9 cellular contexts compared by ENCODE assay signal in genomic region chr17:40551091-40551873, GRCh38. TPM values are rescaled to one million over a fixed set of nuclear protein-coding genes. Genes with fewer than 3 reads are reported as not detected.
DNase-seq lines count a peak whose midpoint lies in the region; ATAC-seq lines count a peak whose summit lies in the region.
"Had no signal": no experiment of that assay in that cellular context is flagged by ENCODE, and none has a peak within 500 bp of the region (broad histone marks: within the 10 kb centered on the region; RNA-seq: fewer than 3 reads in every experiment).

No MANE protein-coding gene starts in this region.

- H3K9me3 ChIP-seq in neuronal stem cell (replicated peaks in 1 of 2; ENCODE audit: control insufficient read depth in 2 of 2, insufficient read depth in 1 of 2, low read depth in 1 of 2, low read length in 2 of 2): no peaks in the 10 kb centered on the region

- ATAC-seq in left ventricle myocardium superior (peak; percentile 72), GM21367 (IDR thresholded peaks at IDR 0.05; ENCODE audit: unreplicated experiment) (no peak)
- no peak for ATAC-seq in stimulated activated naive CD8-positive, alpha-beta T cell treated with anti-CD3 and anti-CD28 coated beads, Interleukin-15, Interleukin-2, amounts not matched to agents 100 U/mL and 50 U/mL, for 24 hours

- no peak overlapping the region for H2AFZ ChIP-seq in neuronal stem cell (ENCODE audit: low read length)

- H3K27me3 ChIP-seq in neuronal stem cell (ENCODE audit: control insufficient read depth in 3 of 3, insufficient read depth in 3 of 3, low read depth in 1 of 3, low read length in 3 of 3): no peaks in the 10 kb centered on the region

- H2BK12ac ChIP-seq in neuronal stem cell (ENCODE audit: low read length): no peak overlapping the region

- no peak overlapping the region for H2BK15ac ChIP-seq in neuronal stem cell (ENCODE audit: low read length)

- intact Hi-C loops in left ventricle myocardium superior (cut with micrococcal nuclease): no loop called here

- H3K9ac ChIP-seq in neuronal stem cell (ENCODE audit: low read depth, low read length, poor library complexity): no peak overlapping the region

- H2BK5ac ChIP-seq in neuronal stem cell (ENCODE audit: low read length): no peak overlapping the region

- no peaks in the 10 kb centered on the region for H3K36me3 ChIP-seq in neuronal stem cell (replicated peaks in 1 of 2; ENCODE audit: control insufficient read depth in 2 of 2, insufficient read depth in 2 of 2, low read length in 2 of 2)

- H3K14ac ChIP-seq in neuronal stem cell (ENCODE audit: low read length): no peak overlapping the region

- H3K4ac ChIP-seq in neuronal stem cell (ENCODE audit: low read length): no peak overlapping the region

- DNase-seq in HS-27A (ENCODE audit: low read depth) (peak; percentile 58), left ventricle myocardium superior (peak; percentile 79), nucleus accumbens (lab: John Stamatoyannopoulos, UW) (no peak), neuronal stem cell (ENCODE audit: low spot score) (no peak), foreskin melanocyte (no peak)
- peak; percentile 38 to 39 for DNase-seq in activated T-cell treated with anti-CD3 and anti-CD28 coated beads, Interleukin-2, amount 50 U/mL, for 48 hours
- DNase-seq in stimulated activated naive CD8-positive, alpha-beta T cell treated with anti-CD3 and anti-CD28 coated beads, Interleukin-15, Interleukin-2, amounts not matched to agents 100 U/mL and 50 U/mL, for 24 hours: peak; percentile 22
- DNase-seq: NCI-H1694 had no signal

- H3K27ac ChIP-seq in neuronal stem cell (replicated peaks; ENCODE audit: low read length): no peak overlapping the region

- H4K91ac ChIP-seq in neuronal stem cell (ENCODE audit: low read depth, low read length, poor library complexity): no peak overlapping the region

- H3K4me1 ChIP-seq in neuronal stem cell (ENCODE audit: control insufficient read depth in 2 of 2, insufficient read depth in 1 of 2, low read depth in 1 of 2, low read length in 2 of 2): peaks cover 19 to 25% of the 10 kb centered on the region in 2 donors

- H3K18ac ChIP-seq in neuronal stem cell (ENCODE audit: low read length): no peak overlapping the region

- H2AK5ac ChIP-seq in neuronal stem cell (ENCODE audit: low read depth, low read length): no peak overlapping the region

- no peak overlapping the region for H4K8ac ChIP-seq in neuronal stem cell (ENCODE audit: low read depth, low read length)

- no peaks in the 10 kb centered on the region for H3K79me1 ChIP-seq in neuronal stem cell (ENCODE audit: low read depth, low read length)

- H3K23ac ChIP-seq in neuronal stem cell (ENCODE audit: low read depth, low read length, poor library complexity): no peak overlapping the region

- no peak overlapping the region for H3K4me2 ChIP-seq in neuronal stem cell (ENCODE audit: insufficient read depth, low read length, poor library complexity, severe bottlenecking)

- no CpG with 5 or more reads among the region's 6 CpGs for WGBS in neuronal stem cell (ENCODE audit: extremely low coverage in 2 of 2, insufficient read length in 2 of 2, insufficient replicate concordance in 1 of 2), 2 donors

- H3K4me3 ChIP-seq in neuronal stem cell (ENCODE audit: low read length in 2 of 2): no peak overlapping the region

- H2BK120ac ChIP-seq in neuronal stem cell (ENCODE audit: low read depth, low read length): no peak overlapping the region

RNA-seq across cellular contexts. Expression of gene CCR7, which starts 14.0 kb away (rescaled TPM):
- 0.22 TPM for total RNA-seq in left ventricle myocardium superior
- 0.10 TPM for polyA plus RNA-seq in neuronal stem cell (2013, experiment 1 of 2)
- polyA plus RNA-seq in neuronal stem cell (2013, experiment 2 of 2): 0.06 TPM

RNA-seq across cellular contexts. Expression of gene TNS4, which starts 49.9 kb away (rescaled TPM):
- not detected for total RNA-seq in left ventricle myocardium superior
- not detected for polyA plus RNA-seq in neuronal stem cell (2013, experiment 1 of 2)
- not detected for polyA plus RNA-seq in neuronal stem cell (2013, experiment 2 of 2)

Comparison
In these comparisons a context has a peak if more than half of its experiments do, and no peak if none do; other contexts are left out.
1. DNase-seq: peak in HS-27A (single experiment), activated T-cell treated with anti-CD3 and anti-CD28 coated beads, Interleukin-2, amount 50 U/mL, for 48 hours (2 of 2), left ventricle myocardium superior (single experiment) and stimulated activated naive CD8-positive, alpha-beta T cell treated with anti-CD3 and anti-CD28 coated beads, Interleukin-15, Interleukin-2, amounts not matched to agents 100 U/mL and 50 U/mL, for 24 hours (single experiment); none in nucleus accumbens (0 of 56), neuronal stem cell (single experiment) and foreskin melanocyte (single experiment).